In the genomic region with DNA sequence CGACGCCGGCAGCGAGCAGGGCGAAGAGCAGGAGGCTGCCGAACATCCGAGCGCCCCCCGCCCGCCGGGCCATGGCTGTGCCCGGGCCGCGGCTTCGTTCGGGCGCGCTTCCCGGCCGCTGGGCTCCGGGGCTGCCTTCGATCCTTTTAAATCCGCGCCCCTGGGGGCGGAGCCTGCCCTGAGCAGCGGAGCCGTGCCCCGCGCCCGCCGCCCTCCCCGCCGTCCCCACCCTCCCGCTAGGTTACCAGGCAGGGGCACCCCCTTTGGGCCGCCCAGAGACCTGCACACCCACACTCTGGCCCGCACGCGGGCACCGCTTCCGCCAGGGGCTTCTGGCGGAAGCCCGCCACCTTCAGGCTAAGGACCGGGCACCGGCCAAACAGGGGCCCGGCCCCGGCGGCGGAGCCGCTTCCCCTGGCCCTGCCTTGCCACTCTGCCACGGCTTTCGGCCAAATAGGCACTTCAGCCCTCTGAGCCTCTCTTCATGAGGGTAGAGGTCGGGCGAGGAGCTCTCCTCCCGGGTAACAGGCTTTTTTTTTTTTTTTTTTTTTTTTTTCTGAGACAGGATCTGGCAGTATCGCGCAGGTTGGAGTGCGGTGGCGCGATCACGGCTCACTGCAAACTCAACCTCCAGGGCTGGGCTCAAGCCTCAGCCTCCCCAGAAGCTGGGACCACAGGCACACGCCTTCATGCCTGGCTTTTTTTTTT, we compare ENCODE assay signal across 8 cellular contexts. TPM values are rescaled to one million over a fixed set of nuclear protein-coding genes. Genes with fewer than 3 reads are reported as not detected.
DNase-seq lines count a peak whose midpoint lies in the region; ATAC-seq and TF ChIP-seq lines count a peak whose summit lies in the region.

A gene with protein sequence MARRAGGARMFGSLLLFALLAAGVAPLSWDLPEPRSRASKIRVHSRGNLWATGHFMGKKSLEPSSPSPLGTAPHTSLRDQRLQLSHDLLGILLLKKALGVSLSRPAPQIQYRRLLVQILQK (minus strand): TSS at position 120 of the 708 bp plus-strand sequence. CDS start 47 bp downstream, at position 73.

- H3K27me3 Mint-ChIP-seq in neural progenitor cell (ENCODE audit: insufficient read depth, low read depth): no peaks in the 10 kb centered on the region

- H3K9ac ChIP-seq in neural progenitor cell: no peak within 1 kb of the TSS

- H2AFZ ChIP-seq in neural progenitor cell (replicated peaks): peak within 1 kb of the TSS; percentile 92

- H3K4me3 ChIP-seq in neural progenitor cell: peak within 1 kb of the TSS; percentile 59

- peak; percentile 65 for ATAC-seq in GM21786 (IDR thresholded peaks at IDR 0.05; ENCODE audit: unreplicated experiment)
- ATAC-seq in foreskin keratinocyte: peak; percentile 70

- no peak within 1 kb of the TSS for H3K27ac ChIP-seq in foreskin keratinocyte
- no peak within 1 kb of the TSS for H3K27ac ChIP-seq in neural progenitor cell

- DNase-seq in Daoy (ENCODE audit: low read depth) (peak; percentile 77), LHCN-M2 (ENCODE audit: low read depth) (peak; percentile 67), activated gamma-delta T cell treated with Interleukin-2 at 50 U/mL for 16 hours (peak; percentile 82), foreskin keratinocyte (peak in 1 of 2 donors; percentile 60), neural progenitor cell (ENCODE audit: low spot score) (peak; percentile 97), stromal cell of bone marrow (ENCODE audit: low read depth) (peak; percentile 51)

- no peaks in the 10 kb centered on the region for H3K27me3 ChIP-seq in foreskin keratinocyte
- H3K27me3 ChIP-seq in neural progenitor cell: peaks cover 20% of the 10 kb centered on the region

- no peaks in the 10 kb centered on the region for H3K36me3 Mint-ChIP-seq in neural progenitor cell

- H3K9me3 Mint-ChIP-seq in neural progenitor cell: no peaks in the 10 kb centered on the region

- H3K36me3 ChIP-seq in neural progenitor cell: no peaks in the 10 kb centered on the region

- H3K4me1 Mint-ChIP-seq in neural progenitor cell: peaks cover 32% of the 10 kb centered on the region

- no peaks in the 10 kb centered on the region for H3K4me1 ChIP-seq in foreskin keratinocyte
- H3K4me1 ChIP-seq in neural progenitor cell: peaks cover 16% of the 10 kb centered on the region

- peak; percentile 71 for TF ChIP-seq CTCF in foreskin keratinocyte (conservative IDR thresholded peaks at IDR 0.05)
- peak; percentile 74 for TF ChIP-seq CTCF in neural progenitor cell (IDR thresholded peaks at IDR 0.05)

- peaks cover 51% of the 10 kb centered on the region for H3F3A ChIP-seq in neural progenitor cell (ENCODE audit: low read depth)

- peaks cover 8% of the 10 kb centered on the region for H3K79me2 ChIP-seq in neural progenitor cell (ENCODE audit: low read depth)

- TF ChIP-seq POLR2A in Raji (IDR thresholded peaks at IDR 0.05; ENCODE audit: insufficient read depth, low read depth, low read length): peak; percentile 45; the same call in 1 of the 2 replicates

- H4K20me1 ChIP-seq in neural progenitor cell (ENCODE audit: low read depth): peaks cover 4% of the 10 kb centered on the region

- no peaks in the 10 kb centered on the region for H3K9me3 ChIP-seq in neural progenitor cell (ENCODE audit: low read depth)

- H3K4me2 ChIP-seq in neural progenitor cell: peak within 1 kb of the TSS; percentile 88

- peak within 1 kb of the TSS; percentile 62 for H3K27ac Mint-ChIP-seq in neural progenitor cell

- H3K4me3 Mint-ChIP-seq in neural progenitor cell: peak within 1 kb of the TSS; percentile 81

RNA-seq across cellular contexts. Expression of the gene that starts here (rescaled TPM):
- total RNA-seq in Daoy (2014; rRNA removed; shearing (Covaris generic)): 0.30 and 3.4 TPM in 2 replicates
- 4.0 and 5.9 TPM in 2 replicates for total RNA-seq in LHCN-M2 (2014; rRNA removed)
- polyA plus RNA-seq in LHCN-M2 (2012): 4.3 TPM
- 9.0 and 12.7 TPM in 2 replicates for total RNA-seq in foreskin keratinocyte
- 13.0 and 18.6 TPM in 2 replicates for polyA plus RNA-seq in foreskin keratinocyte
- total RNA-seq in neural progenitor cell (ENCODE audit: low replicate concordance): 0.24 and 3.7 TPM in 2 replicates
